ENCODE assay signal across 1 cellular context in genomic region chr19:1269478-1270167, GRCh38.
A peak's percentile ranks its signal among the peaks of the same experiment; 100 is the strongest.
TF ChIP-seq lines count a peak whose summit lies in the region.

No MANE protein-coding gene starts in this region.

TF ChIP-seq in SK-N-SH, 30 proteins besides CTCF, POLR2A, EP300 and RAD21:
- peak; percentile 71; the same call in 1 of the 2 replicates for TF ChIP-seq USF1 (IDR thresholded peaks at IDR 0.05; ENCODE audit: borderline replicate concordance, low read depth)
- peak; percentile 94 for TF ChIP-seq YY1 (IDR thresholded peaks at IDR 0.05; ENCODE audit: low read depth)
- TF ChIP-seq MAX (IDR thresholded peaks at IDR 0.05; ENCODE audit: low read depth) = peak; percentile 76
- TF ChIP-seq TEAD4 (IDR thresholded peaks at IDR 0.05; ENCODE audit: borderline replicate concordance, insufficient read depth) = peak; percentile 89; the same call in 1 of the 2 replicates
- TF ChIP-seq ELF1 (IDR thresholded peaks at IDR 0.05) = peak; percentile 17; the same call in 1 of the 2 replicates
- TF ChIP-seq USF2 (IDR thresholded peaks at IDR 0.05; ENCODE audit: borderline replicate concordance, low read depth, low read length) = peak; percentile 34; the same call in 1 of the 2 replicates
- TF ChIP-seq MEF2A (IDR thresholded peaks at IDR 0.05; ENCODE audit: borderline replicate concordance, low read depth) = no peak
- 0 out of 2 replicates have a peak, but pooled peaks have one; percentile 2 for TF ChIP-seq SMC3 (IDR thresholded peaks at IDR 0.05; ENCODE audit: low read depth, low read length)
- no peak for TF ChIP-seq TCF12 (IDR thresholded peaks at IDR 0.05)
- TF ChIP-seq PBX3 (IDR thresholded peaks at IDR 0.05) = 0 out of 2 replicates have a peak, but pooled peaks have one; percentile 11
- TF ChIP-seq POLR2AphosphoS5 (IDR thresholded peaks at IDR 0.05; ENCODE audit: low read depth, low read length) = peak; percentile 21; the same call in 1 of the 2 replicates
- TF ChIP-seq NRF1 (IDR thresholded peaks at IDR 0.05; ENCODE audit: low read depth, low read length) = peak; percentile 93
- peak; percentile 28; the same call in 1 of the 2 replicates for TF ChIP-seq SIN3A (IDR thresholded peaks at IDR 0.05; ENCODE audit: borderline replicate concordance, low read depth, low read length)
- TF ChIP-seq MXI1 (IDR thresholded peaks at IDR 0.05; ENCODE audit: low read depth, low read length) = peak; percentile 87
- TF ChIP-seq RXRA (IDR thresholded peaks at IDR 0.05; ENCODE audit: borderline replicate concordance, low read depth) = no peak
- no peak for TF ChIP-seq JUND (IDR thresholded peaks at IDR 0.05)
- TF ChIP-seq GABPA (IDR thresholded peaks at IDR 0.05; ENCODE audit: low read depth) = peak; percentile 63
- peak; percentile 59 for TF ChIP-seq NFIC (IDR thresholded peaks at IDR 0.05; ENCODE audit: borderline replicate concordance)
